Comparison of ENCODE assay signal across 22 cellular contexts in the genomic region with DNA sequence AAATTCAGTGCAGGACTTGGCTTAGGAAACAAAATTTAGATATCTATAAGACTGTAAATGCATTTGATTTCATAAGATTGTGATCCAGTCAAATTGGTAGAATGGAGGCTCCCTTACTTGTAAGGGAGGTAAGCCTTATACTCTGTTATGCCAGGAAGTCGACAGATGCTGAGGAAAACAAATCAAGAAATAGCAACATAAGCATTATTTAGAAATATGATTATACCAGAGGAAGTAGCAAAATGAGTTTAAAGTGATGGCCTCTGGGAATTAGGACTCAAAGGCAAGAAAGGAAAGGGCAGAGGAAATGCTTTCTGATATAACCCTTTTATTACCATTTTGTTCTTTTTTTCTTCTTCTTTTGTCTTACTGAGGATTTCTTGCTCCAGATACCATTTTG.
"Had no signal": no experiment of that assay in that cellular context is flagged by ENCODE, and none has a peak within 500 bp of the region (broad histone marks: within the 10 kb centered on the region; RNA-seq: fewer than 3 reads in every experiment).

No MANE protein-coding gene starts in this region.

- H3K27ac ChIP-seq: HL-60, SJSA1, SK-N-MC had no signal

- FAIRE-seq: RCC 7860 had no signal

- H3K4me3 Mint-ChIP-seq: IgD-negative memory B cell had no signal

- H3K27ac Mint-ChIP-seq: IgD-negative memory B cell had no signal

- H3K36me3 Mint-ChIP-seq: IgD-negative memory B cell had no signal

- H3K9me3 ChIP-seq: MG63, SJSA1 had no signal

- H3K4me3 ChIP-seq: MG63, SJSA1, SK-N-MC had no signal

- H3K36me3 ChIP-seq: MG63, SJSA1 had no signal

- DNase-seq: KBM-7, MG63, NCI-H1092, NCI-H1105 treated with DMSO at 0.1 percent for 48 hours, NCI-H1417 treated with DMSO at 0.1 percent for 48 hours, NCI-H146, NCI-H1694 treated with DMSO at 0.1 percent for 48 hours, NCI-H1930, NCI-H2081, NCI-H2107, NCI-H2227 treated with DMSO at 0.1 percent for 48 hours, NCI-H524, NCI-H526 treated with DMSO at 0.1 percent for 48 hours, NCI-H748 treated with DMSO at 0.1 percent for 48 hours, Right ventricle myocardium superior, RPMI8226, SIG-M5 had no signal
